Comparison of ENCODE assay signal across 8 cellular contexts in the genomic region with DNA sequence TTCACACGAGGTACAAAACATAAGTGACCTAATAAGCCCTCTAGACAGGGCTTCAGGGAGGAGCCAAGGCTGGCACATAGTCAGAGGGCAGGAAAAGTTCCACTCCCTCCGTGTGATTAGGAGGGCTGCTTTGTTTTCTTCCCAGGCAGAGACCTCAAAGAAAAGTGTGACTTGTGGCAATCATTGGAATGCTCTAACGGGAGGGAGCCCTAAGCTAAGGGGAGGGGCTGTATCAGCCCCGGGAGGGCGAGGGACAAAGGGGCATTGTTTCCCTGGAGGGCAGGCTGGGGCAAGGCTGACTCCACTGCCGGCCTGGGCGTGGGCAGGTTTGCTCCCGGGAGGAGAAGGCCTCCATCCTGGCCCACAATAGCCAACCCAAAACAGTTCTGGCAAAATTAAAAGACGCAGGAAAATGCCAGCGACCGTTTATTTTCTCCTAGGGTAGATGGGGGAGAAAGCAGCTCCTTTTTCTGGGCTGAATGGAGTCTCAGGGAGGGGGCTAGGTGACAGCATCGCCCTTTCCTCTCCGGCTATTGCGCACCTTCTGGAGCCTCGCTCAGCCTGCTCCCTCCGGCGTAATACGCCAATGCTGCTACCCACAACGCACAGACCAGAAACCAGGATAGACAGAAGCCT.
DNase-seq lines count a peak whose midpoint lies in the region; ATAC-seq and TF ChIP-seq lines count a peak whose summit lies in the region.

No MANE protein-coding gene starts in this region.

- H3K9me3 ChIP-seq in mucosa of rectum (ENCODE audit: control insufficient read depth in 2 of 2, low read length in 2 of 2), result no peaks in the 10 kb centered on the region
- H3K9me3 ChIP-seq in aorta (ENCODE audit: control insufficient read depth, low read length), result no peaks in the 10 kb centered on the region

- H3K36me3 Mint-ChIP-seq in endothelial cell (ENCODE audit: low read depth, unreplicated experiment), result no peaks in the 10 kb centered on the region

- H3K9ac ChIP-seq in mucosa of rectum (ENCODE audit: low read depth in 1 of 2, low read length in 2 of 2), result peak overlapping the region; percentile 44 to 89

- intact Hi-C loops in aorta (cut with DNase I), result loop anchor here (2.0 to 10.0 kb wide), 7 partner anchors 42 to 553 kb away; a partner anchor contains a TSS

- no peaks in the 10 kb centered on the region for H3K27me3 ChIP-seq in mucosa of rectum (ENCODE audit: control insufficient read depth in 2 of 2, insufficient read depth in 2 of 2, low read length in 2 of 2)
- H3K27me3 ChIP-seq in aorta (ENCODE audit: control insufficient read depth in 1 of 2, insufficient read depth in 2 of 2, low read length in 1 of 2), result no peaks in the 10 kb centered on the region

- peaks cover 16% of the 10 kb centered on the region in 2 donors for H3K4me1 ChIP-seq in mucosa of rectum (ENCODE audit: control insufficient read depth in 2 of 2, insufficient read depth in 2 of 2, low read length in 2 of 2)
- no peaks in the 10 kb centered on the region for H3K4me1 ChIP-seq in aorta (ENCODE audit: control insufficient read depth in 1 of 2, insufficient read depth in 2 of 2, low read length in 2 of 2)

- H3K4me3 ChIP-seq in mucosa of rectum (ENCODE audit: low read length in 2 of 2), result peak overlapping the region; percentile 92 to 94
- no peak overlapping the region for H3K4me3 ChIP-seq in aorta (ENCODE audit: low read length in 2 of 2)

- TF ChIP-seq CTCF in endothelial cell (IDR thresholded peaks at IDR 0.05; ENCODE audit: unreplicated experiment), result no peak

- H3K27ac ChIP-seq in mucosa of rectum (ENCODE audit: low read depth in 2 of 2, low read length in 2 of 2), result peak overlapping the region; percentile 90 to 91
- peak overlapping the region in 1 of 2 donors; percentile 82 for H3K27ac ChIP-seq in aorta (ENCODE audit: low read depth in 1 of 2, low read length in 2 of 2)

- peak overlapping the region; percentile 78 for H3K27ac Mint-ChIP-seq in endothelial cell (ENCODE audit: unreplicated experiment)

- ATAC-seq in aorta (ENCODE audit: low FRiP score) (peak; percentile 5), HG03135 (IDR thresholded peaks at IDR 0.05; ENCODE audit: unreplicated experiment) (no peak), GM21423 (IDR thresholded peaks at IDR 0.05; ENCODE audit: unreplicated experiment) (no peak)

- H3K36me3 ChIP-seq in mucosa of rectum (ENCODE audit: control insufficient read depth in 2 of 2, insufficient read depth in 2 of 2, low read length in 2 of 2), result no peaks in the 10 kb centered on the region
- H3K36me3 ChIP-seq in aorta (ENCODE audit: control insufficient read depth in 1 of 2, insufficient read depth in 2 of 2, low read length in 1 of 2), result no peaks in the 10 kb centered on the region

- no peaks in the 10 kb centered on the region for H3K9me3 Mint-ChIP-seq in endothelial cell (ENCODE audit: unreplicated experiment)

- H3K27me3 Mint-ChIP-seq in endothelial cell (ENCODE audit: unreplicated experiment), result peaks cover 9% of the 10 kb centered on the region

- peaks cover 23% of the 10 kb centered on the region for H3K4me1 Mint-ChIP-seq in endothelial cell (ENCODE audit: unreplicated experiment)

- WGBS in aorta, 2 donors, result 32 to 45% methylated on average over 19 of the region's 19 CpGs

- peak overlapping the region; percentile 90 for H3K4me3 Mint-ChIP-seq in endothelial cell (ENCODE audit: unreplicated experiment)

- DNase-seq in A172 (ENCODE audit: low spot score), result peak; percentile 39
- DNase-seq in NCI-H526 treated with DMSO at 0.1 percent for 48 hours (lab: John Stamatoyannopoulos, UW), result peak; percentile 34
- peak; percentile 41 for DNase-seq in endothelial cell (ENCODE audit: low spot score)
- DNase-seq in aorta, result no peak
- DNase-seq in NCI-H2029 treated with DMSO at 0.1 percent for 48 hours (lab: John Stamatoyannopoulos, UW), result no peak

Comparison
In these comparisons a context has a peak if more than half of its experiments do, and no peak if none do; other contexts are left out.
1. DNase-seq: peak in A172 (single experiment), NCI-H526 treated with DMSO at 0.1 percent for 48 hours (single experiment) and endothelial cell (single experiment); none in aorta (0 of 2) and NCI-H2029 treated with DMSO at 0.1 percent for 48 hours (single experiment).
2. H3K4me3 ChIP-seq: peak in mucosa of rectum (2 of 2); none in aorta (0 of 2).